1 cellular context compared by ENCODE assay signal in genomic region chrX:41333994-41334865, GRCh38.
A peak's percentile ranks its signal among the peaks of the same experiment; 100 is the strongest.
TF ChIP-seq lines count a peak whose summit lies in the region.

Gene DDX3X, plus strand, starts transcription at chrX:41334162. Its CDS starts 91 bp downstream, at chrX:41334253.

TF ChIP-seq in HepG2, 621 proteins besides CTCF, POLR2A, EP300 and RAD21 (continued from another document and continues in another):
- TF ChIP-seq NAIF1 (CRISPR knock-in tag; IDR thresholded peaks at IDR 0.05; ENCODE audit: borderline replicate concordance): no peak
- TF ChIP-seq, protein P1, sequence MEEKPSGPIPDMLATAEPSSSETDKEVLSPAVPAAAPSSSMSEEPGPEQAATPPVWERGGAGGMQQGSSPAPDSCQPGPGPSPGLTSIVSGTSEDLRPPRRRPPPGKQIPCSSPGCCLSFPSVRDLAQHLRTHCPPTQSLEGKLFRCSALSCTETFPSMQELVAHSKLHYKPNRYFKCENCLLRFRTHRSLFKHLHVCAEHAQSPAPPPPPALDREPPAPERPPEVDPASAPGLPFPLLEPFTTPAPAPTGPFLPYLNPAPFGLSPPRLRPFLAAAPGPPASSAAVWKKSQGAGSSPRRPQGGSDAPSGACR (CRISPR knock-in tag; IDR thresholded peaks at IDR 0.05): no peak; the same call in 1 of the 2 replicates
- no peak for TF ChIP-seq CSRNP1 (CRISPR knock-in tag; IDR thresholded peaks at IDR 0.05)
- no peak for TF ChIP-seq PRPF4 (IDR thresholded peaks at IDR 0.05; ENCODE audit: low read depth, low read length, poor library complexity, severe bottlenecking)
- TF ChIP-seq MAX (IDR thresholded peaks at IDR 0.05): peak; percentile 14; the same call in 1 of the 2 replicates
- TF ChIP-seq REL (CRISPR knock-in tag; conservative IDR thresholded peaks at IDR 0.05): no peak
- TF ChIP-seq, protein P2, sequence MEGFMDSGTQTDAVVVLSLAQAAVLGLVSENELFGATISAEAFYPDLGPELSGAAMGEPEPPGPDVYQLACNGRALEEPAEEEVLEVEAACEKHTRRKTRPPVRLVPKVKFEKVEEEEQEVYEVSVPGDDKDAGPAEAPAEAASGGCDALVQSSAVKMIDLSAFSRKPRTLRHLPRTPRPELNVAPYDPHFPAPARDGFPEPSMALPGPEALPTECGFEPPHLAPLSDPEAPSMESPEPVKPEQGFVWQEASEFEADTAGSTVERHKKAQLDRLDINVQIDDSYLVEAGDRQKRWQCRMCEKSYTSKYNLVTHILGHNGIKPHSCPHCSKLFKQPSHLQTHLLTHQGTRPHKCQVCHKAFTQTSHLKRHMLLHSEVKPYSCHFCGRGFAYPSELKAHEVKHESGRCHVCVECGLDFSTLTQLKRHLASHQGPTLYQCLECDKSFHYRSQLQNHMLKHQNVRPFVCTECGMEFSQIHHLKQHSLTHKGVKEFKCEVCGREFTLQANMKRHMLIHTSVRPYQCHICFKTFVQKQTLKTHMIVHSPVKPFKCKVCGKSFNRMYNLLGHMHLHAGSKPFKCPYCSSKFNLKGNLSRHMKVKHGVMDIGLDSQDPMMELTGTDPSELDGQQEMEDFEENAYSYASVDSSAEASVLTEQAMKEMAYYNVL (CRISPR knock-in tag; IDR thresholded peaks at IDR 0.05; ENCODE audit: borderline replicate concordance): no peak
- no peak for TF ChIP-seq ZNF24 (IDR thresholded peaks at IDR 0.05)
- no peak for TF ChIP-seq ZNF251 (CRISPR knock-in tag; IDR thresholded peaks at IDR 0.05)
- TF ChIP-seq TARDBP (CRISPR knock-in tag; IDR thresholded peaks at IDR 0.05): no peak
- TF ChIP-seq ZNF850 (CRISPR knock-in tag; conservative IDR thresholded peaks at IDR 0.05): no peak
- TF ChIP-seq PHF8 (CRISPR knock-in tag; IDR thresholded peaks at IDR 0.05): peak; percentile 54
- no peak for TF ChIP-seq EED (CRISPR knock-in tag; IDR thresholded peaks at IDR 0.05)
- no peak for TF ChIP-seq MBNL3 (CRISPR knock-in tag; conservative IDR thresholded peaks at IDR 0.05)
- no peak for TF ChIP-seq MED8 (CRISPR knock-in tag; IDR thresholded peaks at IDR 0.05; ENCODE audit: insufficient replicate concordance)
- TF ChIP-seq ZNF619 (CRISPR knock-in tag; IDR thresholded peaks at IDR 0.05): no peak
- no peak for TF ChIP-seq ZNF451 (CRISPR knock-in tag; IDR thresholded peaks at IDR 0.05)
- 0 out of 2 replicates have a peak, but pooled peaks have one; percentile 57 for TF ChIP-seq FLYWCH1 (CRISPR knock-in tag; IDR thresholded peaks at IDR 0.05)
- TF ChIP-seq KDM5A (IDR thresholded peaks at IDR 0.05; ENCODE audit: borderline replicate concordance, low read length): no peak
- no peak for TF ChIP-seq CCAR2 (optimal IDR thresholded peaks at IDR 0.05; ENCODE audit: low read depth, low read length)
- TF ChIP-seq SOX13 (IDR thresholded peaks at IDR 0.05): no peak
- TF ChIP-seq SOX13 (CRISPR knock-in tag; conservative IDR thresholded peaks at IDR 0.05 in 1 of 2, IDR thresholded peaks at IDR 0.05 in 1 of 2): peak in 1 of 2 experiments; percentile 22; a peak in 1 of 4 replicates
- peak; percentile 15; the same call in 1 of the 2 replicates for TF ChIP-seq ZNF609 (CRISPR knock-in tag; IDR thresholded peaks at IDR 0.05; ENCODE audit: borderline replicate concordance)
- peak; percentile 50; the same call in 1 of the 2 replicates for TF ChIP-seq GMEB2 (CRISPR knock-in tag; IDR thresholded peaks at IDR 0.05; ENCODE audit: low read depth)
- TF ChIP-seq ZBTB43 (CRISPR knock-in tag; conservative IDR thresholded peaks at IDR 0.05): no peak
- no peak for TF ChIP-seq LCORL (IDR thresholded peaks at IDR 0.05)
- no peak for TF ChIP-seq LCORL (CRISPR knock-in tag; IDR thresholded peaks at IDR 0.05)
- no peak for TF ChIP-seq NR1H2 (CRISPR knock-in tag; IDR thresholded peaks at IDR 0.05; ENCODE audit: borderline replicate concordance, low read depth)
- TF ChIP-seq KLF16 (CRISPR knock-in tag; IDR thresholded peaks at IDR 0.05): no peak; a peak in 1 of 4 replicates
- TF ChIP-seq RELA (CRISPR knock-in tag; IDR thresholded peaks at IDR 0.05): no peak
- TF ChIP-seq ZNF768 (CRISPR knock-in tag; IDR thresholded peaks at IDR 0.05): no peak
- TF ChIP-seq SIX1 (CRISPR knock-in tag; IDR thresholded peaks at IDR 0.05; ENCODE audit: borderline replicate concordance): no peak
- no peak for TF ChIP-seq ZUFSP (CRISPR knock-in tag; IDR thresholded peaks at IDR 0.05; ENCODE audit: borderline replicate concordance)
- TF ChIP-seq ZFP1 (CRISPR knock-in tag; IDR thresholded peaks at IDR 0.05): no peak; the same call in 1 of the 2 replicates
- no peak for TF ChIP-seq ETV5 (CRISPR knock-in tag; IDR thresholded peaks at IDR 0.05; ENCODE audit: borderline replicate concordance)
- no peak for TF ChIP-seq ZNF615 (CRISPR knock-in tag; IDR thresholded peaks at IDR 0.05; ENCODE audit: borderline replicate concordance)
- TF ChIP-seq NONO (IDR thresholded peaks at IDR 0.05): no peak
- TF ChIP-seq NONO (CRISPR knock-in tag; conservative IDR thresholded peaks at IDR 0.05): 0 out of 2 replicates have a peak, but pooled peaks have one; percentile 11
- TF ChIP-seq RNF219 (CRISPR knock-in tag; IDR thresholded peaks at IDR 0.05): no peak
- TF ChIP-seq HMGA1 (CRISPR knock-in tag; conservative IDR thresholded peaks at IDR 0.05): no peak
- no peak for TF ChIP-seq CC2D1A (CRISPR knock-in tag; IDR thresholded peaks at IDR 0.05)
- TF ChIP-seq JDP2 (CRISPR knock-in tag; IDR thresholded peaks at IDR 0.05; ENCODE audit: borderline replicate concordance): no peak; the same call in 1 of the 2 replicates
- TF ChIP-seq ZSCAN25 (CRISPR knock-in tag; IDR thresholded peaks at IDR 0.05): no peak
- TF ChIP-seq, protein P3, sequence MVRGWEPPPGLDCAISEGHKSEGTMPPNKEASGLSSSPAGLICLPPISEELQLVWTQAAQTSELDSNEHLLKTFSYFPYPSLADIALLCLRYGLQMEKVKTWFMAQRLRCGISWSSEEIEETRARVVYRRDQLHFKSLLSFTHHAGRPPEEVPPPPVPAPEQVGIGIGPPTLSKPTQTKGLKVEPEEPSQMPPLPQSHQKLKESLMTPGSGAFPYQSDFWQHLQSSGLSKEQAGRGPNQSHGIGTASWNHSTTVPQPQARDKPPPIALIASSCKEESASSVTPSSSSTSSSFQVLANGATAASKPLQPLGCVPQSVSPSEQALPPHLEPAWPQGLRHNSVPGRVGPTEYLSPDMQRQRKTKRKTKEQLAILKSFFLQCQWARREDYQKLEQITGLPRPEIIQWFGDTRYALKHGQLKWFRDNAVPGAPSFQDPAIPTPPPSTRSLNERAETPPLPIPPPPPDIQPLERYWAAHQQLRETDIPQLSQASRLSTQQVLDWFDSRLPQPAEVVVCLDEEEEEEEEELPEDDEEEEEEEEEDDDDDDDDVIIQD (CRISPR knock-in tag; IDR thresholded peaks at IDR 0.05; ENCODE audit: low read depth): no peak
- no peak for TF ChIP-seq ATF5 (CRISPR knock-in tag; IDR thresholded peaks at IDR 0.05; ENCODE audit: low read depth)
- peak; percentile 60; the same call in 1 of the 2 replicates for TF ChIP-seq ZC3H4 (CRISPR knock-in tag; IDR thresholded peaks at IDR 0.05; ENCODE audit: borderline replicate concordance)
- no peak for TF ChIP-seq ARNTL (CRISPR knock-in tag; IDR thresholded peaks at IDR 0.05)
- TF ChIP-seq CBX2 (IDR thresholded peaks at IDR 0.05; ENCODE audit: low read depth, low read length): no peak
- TF ChIP-seq CBX2 (CRISPR knock-in tag; IDR thresholded peaks at IDR 0.05; ENCODE audit: low read depth): no peak
- no peak for TF ChIP-seq ZNF7 (CRISPR knock-in tag; IDR thresholded peaks at IDR 0.05)
